In the genomic region with DNA sequence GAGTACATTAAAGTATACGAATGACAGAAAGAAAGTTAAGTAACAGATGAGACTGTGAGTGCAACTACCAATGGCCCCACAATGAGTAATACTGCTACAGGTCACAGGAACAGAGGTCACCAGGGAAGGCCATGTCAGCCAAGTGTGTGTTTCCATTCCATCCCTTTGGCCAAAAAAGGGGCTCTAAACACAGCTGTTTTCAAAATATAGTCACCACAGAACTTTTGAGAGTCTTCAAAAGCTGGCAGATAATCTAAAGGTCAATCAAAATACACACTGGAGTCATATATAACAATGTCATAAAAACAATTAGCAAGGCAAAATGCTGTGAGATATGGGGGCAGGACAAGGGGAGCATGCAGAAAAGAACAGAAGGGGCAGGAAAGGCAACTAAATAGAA, we compare ENCODE assay signal across 8 cellular contexts. TPM values are rescaled to one million over a fixed set of nuclear protein-coding genes. Genes with fewer than 3 reads are reported as not detected.
DNase-seq lines count a peak whose midpoint lies in the region; ATAC-seq, FAIRE-seq and TF ChIP-seq lines count a peak whose summit lies in the region.

No MANE protein-coding gene starts in this region.

- BruUV-seq in HepG2 (replicated peaks; lab: Mats Ljungman, UMichigan): no TSS peak

- no peak for TF ChIP-seq CTCF in HepG2 (CRISPR knock-in tag; IDR thresholded peaks at IDR 0.05)

- no peak overlapping the region for H2AFZ ChIP-seq in HepG2 (ENCODE audit: low read length)

- peak overlapping the region; percentile 36 for H3K27ac ChIP-seq in HepG2 (ENCODE audit: extremely low read length, insufficient read depth, low read length)
- H3K27ac ChIP-seq in effector memory CD4-positive, alpha-beta T cell (ENCODE audit: insufficient read depth, low read length, poor library complexity, severe bottlenecking): no peak overlapping the region

- no peak for TF ChIP-seq POLR2A in HepG2 (IDR thresholded peaks at IDR 0.05; ENCODE audit: insufficient read depth in 1 of 2, low read depth in 2 of 2, low read length in 2 of 2)

- H3K4me1 ChIP-seq in HepG2 (ENCODE audit: insufficient read depth, low read length): peaks cover 38% of the 10 kb centered on the region
- H3K4me1 ChIP-seq in effector memory CD4-positive, alpha-beta T cell (ENCODE audit: control insufficient read depth, insufficient read depth, low read length, poor library complexity, severe bottlenecking): peaks cover 14% of the 10 kb centered on the region

- peak overlapping the region; percentile 7; the same call in 1 of the 2 replicates for H3K4me2 ChIP-seq in HepG2 (ENCODE audit: low read depth, low read length)

- in situ Hi-C loops in HepG2 (cut with HindIII; ENCODE audit: extremely low pct_ligation_motif_present, low pct_unique_long_range_greater_than_20kb): no loop called here

- CTCF ChIA-PET in HepG2 (lab: Yijun Ruan, JAX; ENCODE audit: low intra/inter-chr PET ratio, low total read pairs): no interaction called here

- no peaks in the 10 kb centered on the region for H3K9me3 ChIP-seq in HepG2 (ENCODE audit: low read length)
- no peaks in the 10 kb centered on the region for H3K9me3 ChIP-seq in effector memory CD4-positive, alpha-beta T cell (ENCODE audit: control insufficient read depth, low read length)

- FAIRE-seq in HepG2 (lab: Jason Lieb, UNC) (peak; percentile 37), urothelium cell line (lab: Jason Lieb, UNC) (no peak)

- peaks cover 2 to 14% of the 10 kb centered on the region in 2 experiments; a peak in 2 of 5 replicates for H3K36me3 ChIP-seq in HepG2 (replicated peaks in 1 of 2; ENCODE audit: control insufficient read depth in 1 of 2, insufficient read depth in 2 of 2, low read length in 2 of 2)
- no peaks in the 10 kb centered on the region for H3K36me3 ChIP-seq in effector memory CD4-positive, alpha-beta T cell (ENCODE audit: control insufficient read depth, insufficient read depth, low read length)

- TF ChIP-seq RAD21 in HepG2 (CRISPR knock-in tag; IDR thresholded peaks at IDR 0.05): no peak

- POLR2A ChIA-PET in HepG2 (lab: Yijun Ruan, JAX): no interaction called here

- no peak overlapping the region for H3K9ac ChIP-seq in HepG2 (ENCODE audit: insufficient read depth, low read depth, low read length)

- H3K4me3 ChIP-seq in HepG2 (replicated peaks in 1 of 3; ENCODE audit: insufficient read depth in 1 of 3, low read depth in 2 of 3, low read length in 3 of 3): no peak overlapping the region
- no peak overlapping the region for H3K4me3 ChIP-seq in effector memory CD4-positive, alpha-beta T cell (ENCODE audit: insufficient read depth, low read depth, low read length, poor library complexity, severe bottlenecking)

- intact Hi-C loops in HepG2 (cut with micrococcal nuclease; ENCODE audit: unreplicated experiment): no loop called here

- TF ChIP-seq EP300 in HepG2 (IDR thresholded peaks at IDR 0.05; ENCODE audit: low read depth in 2 of 2, low read length in 2 of 2) (0 out of 4 replicates have a peak, but pooled peaks of 1 of the 2 experiments have one; percentile 18), HepG2 (CRISPR knock-in tag; IDR thresholded peaks at IDR 0.05; ENCODE audit: borderline replicate concordance) (no peak)

- peak; percentile 15 for DNase-seq in HepG2 (ENCODE audit: low spot score)
- no peak for DNase-seq in urothelium cell line (ENCODE audit: low spot score)
- no peak for DNase-seq in glomerular visceral epithelial cell (ENCODE audit: extremely low spot score)
- no peak for DNase-seq in effector memory CD4-positive, alpha-beta T cell
- DNase-seq in activated gamma-delta T cell (lab: John Stamatoyannopoulos, UW): no peak

- peak; percentile 85 for ATAC-seq in GM18517 (IDR thresholded peaks at IDR 0.05; ENCODE audit: unreplicated experiment)
- ATAC-seq in GM21619 (IDR thresholded peaks at IDR 0.05; ENCODE audit: unreplicated experiment): peak; percentile 93
- ATAC-seq in HG03571 (IDR thresholded peaks at IDR 0.05; ENCODE audit: unreplicated experiment): peak; percentile 51
- peak; percentile 76 for ATAC-seq in HepG2

- 33% methylated on average over 1 of the region's 1 CpG for WGBS in HepG2 (ENCODE audit: low lambda C conversion rate)

- H3K79me2 ChIP-seq in HepG2 (ENCODE audit: insufficient read depth, low read length): peaks cover 90% of the 10 kb centered on the region

- H4K20me1 ChIP-seq in HepG2 (ENCODE audit: insufficient read depth, low read length): peaks cover 12% of the 10 kb centered on the region

- H3K27me3 ChIP-seq in HepG2 (ENCODE audit: control insufficient read depth in 1 of 2, insufficient read depth in 2 of 2, low read length in 2 of 2): no peaks in the 10 kb centered on the region
- no peaks in the 10 kb centered on the region for H3K27me3 ChIP-seq in effector memory CD4-positive, alpha-beta T cell (replicated peaks; ENCODE audit: control insufficient read depth, insufficient read depth, low read length, poor library complexity, severe bottlenecking)

TF ChIP-seq in HepG2, 621 proteins besides CTCF, POLR2A, EP300 and RAD21 (continues in another document):
- TF ChIP-seq, protein P1, sequence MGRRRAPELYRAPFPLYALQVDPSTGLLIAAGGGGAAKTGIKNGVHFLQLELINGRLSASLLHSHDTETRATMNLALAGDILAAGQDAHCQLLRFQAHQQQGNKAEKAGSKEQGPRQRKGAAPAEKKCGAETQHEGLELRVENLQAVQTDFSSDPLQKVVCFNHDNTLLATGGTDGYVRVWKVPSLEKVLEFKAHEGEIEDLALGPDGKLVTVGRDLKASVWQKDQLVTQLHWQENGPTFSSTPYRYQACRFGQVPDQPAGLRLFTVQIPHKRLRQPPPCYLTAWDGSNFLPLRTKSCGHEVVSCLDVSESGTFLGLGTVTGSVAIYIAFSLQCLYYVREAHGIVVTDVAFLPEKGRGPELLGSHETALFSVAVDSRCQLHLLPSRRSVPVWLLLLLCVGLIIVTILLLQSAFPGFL (CRISPR knock-in tag; IDR thresholded peaks at IDR 0.05): no peak
- no peak for TF ChIP-seq GLMP (CRISPR knock-in tag; IDR thresholded peaks at IDR 0.05; ENCODE audit: borderline replicate concordance)
- TF ChIP-seq NCOA1 (CRISPR knock-in tag; IDR thresholded peaks at IDR 0.05): no peak
- TF ChIP-seq ZFP37 (CRISPR knock-in tag; IDR thresholded peaks at IDR 0.05; ENCODE audit: borderline replicate concordance): no peak
- TF ChIP-seq ZNF589 (CRISPR knock-in tag; conservative IDR thresholded peaks at IDR 0.05): no peak
- TF ChIP-seq, protein P2, sequence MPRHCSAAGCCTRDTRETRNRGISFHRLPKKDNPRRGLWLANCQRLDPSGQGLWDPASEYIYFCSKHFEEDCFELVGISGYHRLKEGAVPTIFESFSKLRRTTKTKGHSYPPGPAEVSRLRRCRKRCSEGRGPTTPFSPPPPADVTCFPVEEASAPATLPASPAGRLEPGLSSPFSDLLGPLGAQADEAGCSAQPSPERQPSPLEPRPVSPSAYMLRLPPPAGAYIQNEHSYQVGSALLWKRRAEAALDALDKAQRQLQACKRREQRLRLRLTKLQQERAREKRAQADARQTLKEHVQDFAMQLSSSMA (CRISPR knock-in tag; IDR thresholded peaks at IDR 0.05): no peak
- no peak for TF ChIP-seq ZNF101 (CRISPR knock-in tag; IDR thresholded peaks at IDR 0.05; ENCODE audit: borderline replicate concordance, low read depth)
- TF ChIP-seq, protein P3, sequence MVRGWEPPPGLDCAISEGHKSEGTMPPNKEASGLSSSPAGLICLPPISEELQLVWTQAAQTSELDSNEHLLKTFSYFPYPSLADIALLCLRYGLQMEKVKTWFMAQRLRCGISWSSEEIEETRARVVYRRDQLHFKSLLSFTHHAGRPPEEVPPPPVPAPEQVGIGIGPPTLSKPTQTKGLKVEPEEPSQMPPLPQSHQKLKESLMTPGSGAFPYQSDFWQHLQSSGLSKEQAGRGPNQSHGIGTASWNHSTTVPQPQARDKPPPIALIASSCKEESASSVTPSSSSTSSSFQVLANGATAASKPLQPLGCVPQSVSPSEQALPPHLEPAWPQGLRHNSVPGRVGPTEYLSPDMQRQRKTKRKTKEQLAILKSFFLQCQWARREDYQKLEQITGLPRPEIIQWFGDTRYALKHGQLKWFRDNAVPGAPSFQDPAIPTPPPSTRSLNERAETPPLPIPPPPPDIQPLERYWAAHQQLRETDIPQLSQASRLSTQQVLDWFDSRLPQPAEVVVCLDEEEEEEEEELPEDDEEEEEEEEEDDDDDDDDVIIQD (CRISPR knock-in tag; IDR thresholded peaks at IDR 0.05; ENCODE audit: low read depth): peak; percentile 76; the same call in 1 of the 2 replicates
- TF ChIP-seq ZNF841 (CRISPR knock-in tag; IDR thresholded peaks at IDR 0.05; ENCODE audit: borderline replicate concordance): no peak

RNA-seq across cellular contexts. Expression of gene USP24, which starts 10.2 kb away (rescaled TPM):
- total RNA-seq in HepG2 (2016; rRNA removed; fragmentation: Illumina TruSeq; extraction: Trizol): 47.6 and 59.5 TPM in 2 replicates
- total RNA-seq in HepG2 (2016; cell fraction: cytosol; rRNA removed; fragmentation: Illumina TruSeq; extraction: Trizol; ENCODE audit: low read depth): 4.1 and 5.1 TPM in 2 replicates
- 41.1 and 53.7 TPM in 2 replicates for total RNA-seq in HepG2 (2016; cell fraction: insoluble cytoplasmic fraction; rRNA removed; fragmentation: Illumina TruSeq; extraction: Trizol)
- 12.0 and 12.6 TPM in 2 replicates for total RNA-seq in HepG2 (2016; cell fraction: membrane; rRNA removed; fragmentation: Illumina TruSeq; extraction: Trizol)
- total RNA-seq in HepG2 (2016; cell fraction: nucleus; rRNA removed; fragmentation: Illumina TruSeq; extraction: Trizol): 76.5 and 77.4 TPM in 2 replicates
- polyA plus RNA-seq in HepG2 (2011; rRNA removed): 17.2 and 18.8 TPM in 2 replicates
- 9.7 and 11.6 TPM in 2 replicates for polyA plus RNA-seq in HepG2 (2011; cell fraction: cytosol; rRNA removed)
- polyA plus RNA-seq in HepG2 (2011; cell fraction: nucleus; rRNA removed): 39.7 and 46.5 TPM in 2 replicates
- polyA plus RNA-seq in HepG2 (2012): 24.9 and 34.6 TPM in 2 replicates
- polyA plus RNA-seq in HepG2 (2016; cell fraction: cytosol; fragmentation: Illumina TruSeq; extraction: Trizol; ENCODE audit: low read depth): 1.2 and 1.6 TPM in 2 replicates
- 34.7 and 34.9 TPM in 2 replicates for polyA plus RNA-seq in HepG2 (2016; cell fraction: insoluble cytoplasmic fraction; fragmentation: Illumina TruSeq; extraction: Trizol; ENCODE audit: low read depth)
- 3.3 and 5.2 TPM in 2 replicates for polyA plus RNA-seq in HepG2 (2016; cell fraction: membrane; fragmentation: Illumina TruSeq; extraction: Trizol; ENCODE audit: low read depth)
- polyA plus RNA-seq in HepG2 (2016; cell fraction: nucleus; fragmentation: Illumina TruSeq; extraction: Trizol; ENCODE audit: insufficient read depth, low read depth): 84.4 and 87.2 TPM in 2 replicates
- polyA minus RNA-seq in HepG2 (2011; rRNA and poly(A)+ RNA removed; ENCODE audit: low replicate concordance): 35.1 and 36.7 TPM in 2 replicates
- polyA minus RNA-seq in HepG2 (2011; cell fraction: cytosol; rRNA and poly(A)+ RNA removed): 23.3 and 27.0 TPM in 2 replicates
- polyA minus RNA-seq in HepG2 (2011; cell fraction: nucleus; rRNA and poly(A)+ RNA removed): 181 and 197 TPM in 2 replicates
